36 cellular contexts compared by ENCODE assay signal in genomic region chr2:15445891-15446562, GRCh38.
"Had no signal": no experiment of that assay in that cellular context is flagged by ENCODE, and none has a peak within 500 bp of the region (broad histone marks: within the 10 kb centered on the region; RNA-seq: fewer than 3 reads in every experiment).

No MANE protein-coding gene starts in this region.

- DNase-seq: activated CD4-positive, alpha-beta memory T cell treated with anti-CD3 and anti-CD28 coated beads, Interleukin-2, amount 10 ng/mL, durations not matched to agents 7 days and 5 days; activated CD4-positive, alpha-beta T cell treated with anti-CD3 and anti-CD28 coated beads for 1 hour; activated CD4-positive, alpha-beta T cell treated with anti-CD3 and anti-CD28 coated beads for 36 hours; activated CD4-positive, alpha-beta T cell treated with anti-CD3 and anti-CD28 coated beads for 48 hours; activated CD4-positive, alpha-beta T cell treated with anti-CD3 and anti-CD28 coated beads, Interleukin-2, amount 10 ng/mL, durations not matched to agents 7 days and 5 days; activated CD4-positive, alpha-beta T cell treated with anti-CD3 and anti-CD28 coated beads, Interleukin-2, amount 50 U/mL, for 48 hours; activated CD4-positive, CD25-positive, alpha-beta regulatory T cell; activated CD8-positive, alpha-beta memory T cell treated with anti-CD3 and anti-CD28 coated beads for 24 hours; activated CD8-positive, alpha-beta memory T cell treated with anti-CD3 and anti-CD28 coated beads, Interleukin-2, amount 10 ng/mL, durations not matched to agents 7 days and 5 days; activated CD8-positive, alpha-beta memory T cell treated with anti-CD3 and anti-CD28 coated beads, Interleukin-2, amount 50 U/mL, for 48 hours; activated CD8-positive, alpha-beta T cell treated with anti-CD3 and anti-CD28 coated beads, Interleukin-2, amount 10 ng/mL, durations not matched to agents 7 days and 5 days; activated effector memory CD4-positive, alpha-beta T cell treated with Interleukin-2 at 50 U/mL for 16 hours; activated gamma-delta T cell; activated naive CD4-positive, alpha-beta T cell treated with anti-CD3 and anti-CD28 coated beads, Interleukin-2, amount 10 ng/mL, durations not matched to agents 7 days and 5 days; activated naive CD4-positive, alpha-beta T cell treated with Interleukin-2 at 50 U/mL for 16 hours; activated naive CD8-positive, alpha-beta T cell treated with anti-CD3 and anti-CD28 coated beads, Interleukin-2, amount 10 ng/mL, durations not matched to agents 7 days and 5 days; activated naive CD8-positive, alpha-beta T cell treated with anti-CD3 and anti-CD28 coated beads, Interleukin-2, amount 50 U/mL, for 24 hours; activated T-cell treated with anti-CD3 and anti-CD28 coated beads, Interleukin-2, amount 50 U/mL, for 24 hours; activated T-cell treated with anti-CD3 and anti-CD28 coated beads, Interleukin-2, amount 50 U/mL, for 48 hours; amygdala; anterior cingulate cortex; caudate nucleus; T-helper 2 cell; T-helper 9 cell had no signal

- H3K36me3 ChIP-seq: ascending aorta, cardiac muscle cell had no signal

- H3K27me3 Mint-ChIP-seq: activated CD4-positive, alpha-beta memory T cell treated with anti-CD3 and anti-CD28 coated beads, Interleukin-2, amount 10 ng/mL, durations not matched to agents 7 days and 5 days; activated CD4-positive, alpha-beta T cell treated with anti-CD3 and anti-CD28 coated beads for 36 hours; activated CD4-positive, alpha-beta T cell treated with anti-CD3 and anti-CD28 coated beads, Interleukin-2, amount 10 ng/mL, durations not matched to agents 7 days and 5 days; activated CD8-positive, alpha-beta memory T cell treated with anti-CD3 and anti-CD28 coated beads, Interleukin-2, amount 10 ng/mL, durations not matched to agents 7 days and 5 days; activated naive CD4-positive, alpha-beta T cell treated with anti-CD3 and anti-CD28 coated beads, Interleukin-2, amount 10 ng/mL, durations not matched to agents 7 days and 5 days; activated naive CD4-positive, alpha-beta T cell treated with anti-CD3 and anti-CD28 coated beads, Interleukin-2, amount 50 U/mL, for 24 hours; activated naive CD8-positive, alpha-beta T cell; activated naive CD8-positive, alpha-beta T cell treated with anti-CD3 and anti-CD28 coated beads, Interleukin-2, amount 10 ng/mL, durations not matched to agents 7 days and 5 days; activated naive CD8-positive, alpha-beta T cell treated with anti-CD3 and anti-CD28 coated beads, Interleukin-2, amount 50 U/mL, for 24 hours; activated T-cell treated with anti-CD3 and anti-CD28 coated beads, Interleukin-2, amount 50 U/mL, for 24 hours; brain; central memory CD8-positive, alpha-beta T cell had no signal

- H3K27ac Mint-ChIP-seq: activated CD4-positive, alpha-beta memory T cell treated with anti-CD3 and anti-CD28 coated beads, Interleukin-2, amount 10 ng/mL, durations not matched to agents 7 days and 5 days; activated CD4-positive, alpha-beta T cell treated with anti-CD3 and anti-CD28 coated beads for 36 hours; activated CD4-positive, alpha-beta T cell treated with anti-CD3 and anti-CD28 coated beads, Interleukin-2, amount 10 ng/mL, durations not matched to agents 7 days and 5 days; activated CD8-positive, alpha-beta memory T cell treated with anti-CD3 and anti-CD28 coated beads, Interleukin-2, amount 10 ng/mL, durations not matched to agents 7 days and 5 days; activated CD8-positive, alpha-beta T cell treated with anti-CD3 and anti-CD28 coated beads, Interleukin-2, amount 10 ng/mL, durations not matched to agents 7 days and 5 days; activated naive CD4-positive, alpha-beta T cell treated with anti-CD3 and anti-CD28 coated beads, Interleukin-2, amount 10 ng/mL, durations not matched to agents 7 days and 5 days; activated naive CD4-positive, alpha-beta T cell treated with anti-CD3 and anti-CD28 coated beads, Interleukin-2, amount 50 U/mL, for 24 hours; activated naive CD8-positive, alpha-beta T cell; activated naive CD8-positive, alpha-beta T cell treated with anti-CD3 and anti-CD28 coated beads, Interleukin-2, amount 10 ng/mL, durations not matched to agents 7 days and 5 days; activated naive CD8-positive, alpha-beta T cell treated with anti-CD3 and anti-CD28 coated beads, Interleukin-2, amount 50 U/mL, for 24 hours; activated T-cell treated with anti-CD3 and anti-CD28 coated beads, Interleukin-2, amount 50 U/mL, for 24 hours; activated T-helper 2 cell treated with anti-CD3 and anti-CD28 coated beads, Interferon-gamma antibody, Interleukin-2, Interleukin-4, amounts not matched to agents 10 μg/mL and 5 μg/mL and 100 μg/mL, durations not matched to agents 14 hours and 24 hours and 36 hours; brain; T-helper 1 cell treated with Interleukin-12 subunit alpha and Interleukin-12 subunit beta and Interleukin-4 antibody, amounts not matched to agents 30 μg/mL and 1 μg/mL, for 36 hours; T-helper 2 cell treated with Interferon-gamma antibody and Interleukin-4, amounts not matched to agents 5 μg/mL and 100 μg/mL, for 36 hours had no signal

- H3K4me1 ChIP-seq: ascending aorta had no signal

- H3K4me3 ChIP-seq: ascending aorta, cardiac muscle cell had no signal

- H3K9me3 Mint-ChIP-seq: activated naive CD4-positive, alpha-beta T cell treated with anti-CD3 and anti-CD28 coated beads, Interleukin-2, amount 10 ng/mL, durations not matched to agents 7 days and 5 days; central memory CD8-positive, alpha-beta T cell had no signal

- H3K9me3 ChIP-seq: ascending aorta had no signal

- H3K4me3 Mint-ChIP-seq: activated CD4-positive, alpha-beta memory T cell treated with anti-CD3 and anti-CD28 coated beads, Interleukin-2, amount 10 ng/mL, durations not matched to agents 7 days and 5 days; activated CD4-positive, alpha-beta T cell treated with anti-CD3 and anti-CD28 coated beads for 36 hours; activated CD4-positive, alpha-beta T cell treated with anti-CD3 and anti-CD28 coated beads, Interleukin-2, amount 10 ng/mL, durations not matched to agents 7 days and 5 days; activated CD8-positive, alpha-beta memory T cell treated with anti-CD3 and anti-CD28 coated beads, Interleukin-2, amount 10 ng/mL, durations not matched to agents 7 days and 5 days; activated CD8-positive, alpha-beta T cell treated with anti-CD3 and anti-CD28 coated beads, Interleukin-2, amount 10 ng/mL, durations not matched to agents 7 days and 5 days; activated naive CD4-positive, alpha-beta T cell treated with anti-CD3 and anti-CD28 coated beads, Interleukin-2, amount 10 ng/mL, durations not matched to agents 7 days and 5 days; activated naive CD4-positive, alpha-beta T cell treated with anti-CD3 and anti-CD28 coated beads, Interleukin-2, amount 50 U/mL, for 24 hours; activated naive CD8-positive, alpha-beta T cell; activated naive CD8-positive, alpha-beta T cell treated with anti-CD3 and anti-CD28 coated beads, Interleukin-2, amount 10 ng/mL, durations not matched to agents 7 days and 5 days; activated naive CD8-positive, alpha-beta T cell treated with anti-CD3 and anti-CD28 coated beads, Interleukin-2, amount 50 U/mL, for 24 hours; activated T-cell treated with anti-CD3 and anti-CD28 coated beads, Interleukin-2, amount 50 U/mL, for 24 hours; brain; central memory CD8-positive, alpha-beta T cell; T-helper 1 cell treated with Interleukin-12 subunit alpha and Interleukin-12 subunit beta and Interleukin-4 antibody, amounts not matched to agents 30 μg/mL and 1 μg/mL, for 36 hours; T-helper 2 cell treated with Interferon-gamma antibody and Interleukin-4, amounts not matched to agents 5 μg/mL and 100 μg/mL, for 36 hours had no signal

- H3K27me3 ChIP-seq: ascending aorta, cardiac muscle cell had no signal

- FAIRE-seq: bronchial epithelial cell had no signal

- H3K4me1 Mint-ChIP-seq: activated CD4-positive, alpha-beta memory T cell treated with anti-CD3 and anti-CD28 coated beads, Interleukin-2, amount 10 ng/mL, durations not matched to agents 7 days and 5 days; activated CD4-positive, alpha-beta T cell treated with anti-CD3 and anti-CD28 coated beads for 36 hours; activated CD4-positive, alpha-beta T cell treated with anti-CD3 and anti-CD28 coated beads, Interleukin-2, amount 10 ng/mL, durations not matched to agents 7 days and 5 days; activated CD8-positive, alpha-beta memory T cell treated with anti-CD3 and anti-CD28 coated beads, Interleukin-2, amount 10 ng/mL, durations not matched to agents 7 days and 5 days; activated naive CD4-positive, alpha-beta T cell treated with anti-CD3 and anti-CD28 coated beads, Interleukin-2, amount 10 ng/mL, durations not matched to agents 7 days and 5 days; activated naive CD4-positive, alpha-beta T cell treated with anti-CD3 and anti-CD28 coated beads, Interleukin-2, amount 50 U/mL, for 24 hours; activated naive CD8-positive, alpha-beta T cell treated with anti-CD3 and anti-CD28 coated beads, Interleukin-2, amount 10 ng/mL, durations not matched to agents 7 days and 5 days; activated naive CD8-positive, alpha-beta T cell treated with anti-CD3 and anti-CD28 coated beads, Interleukin-2, amount 50 U/mL, for 24 hours; central memory CD8-positive, alpha-beta T cell had no signal

- ATAC-seq: activated CD4-positive, alpha-beta T cell treated with anti-CD3 and anti-CD28 coated beads for 36 hours; activated CD4-positive, CD25-positive, alpha-beta regulatory T cell treated with anti-CD3 and anti-CD28 coated beads, Interleukin-2, amount 50 U/mL, for 24 hours; activated CD8-positive, alpha-beta memory T cell treated with anti-CD3 and anti-CD28 coated beads, Interleukin-2, amount 10 ng/mL, durations not matched to agents 7 days and 5 days; activated CD8-positive, alpha-beta T cell treated with anti-CD3 and anti-CD28 coated beads, Interleukin-2, amount 10 ng/mL, durations not matched to agents 7 days and 5 days; activated naive CD8-positive, alpha-beta T cell treated with anti-CD3 and anti-CD28 coated beads, Interleukin-2, amount 50 U/mL, for 24 hours had no signal

- H3K27ac ChIP-seq: ascending aorta, cardiac muscle cell, VCaP had no signal
